Comparison of ENCODE assay signal across 17 cellular contexts in the genomic region with DNA sequence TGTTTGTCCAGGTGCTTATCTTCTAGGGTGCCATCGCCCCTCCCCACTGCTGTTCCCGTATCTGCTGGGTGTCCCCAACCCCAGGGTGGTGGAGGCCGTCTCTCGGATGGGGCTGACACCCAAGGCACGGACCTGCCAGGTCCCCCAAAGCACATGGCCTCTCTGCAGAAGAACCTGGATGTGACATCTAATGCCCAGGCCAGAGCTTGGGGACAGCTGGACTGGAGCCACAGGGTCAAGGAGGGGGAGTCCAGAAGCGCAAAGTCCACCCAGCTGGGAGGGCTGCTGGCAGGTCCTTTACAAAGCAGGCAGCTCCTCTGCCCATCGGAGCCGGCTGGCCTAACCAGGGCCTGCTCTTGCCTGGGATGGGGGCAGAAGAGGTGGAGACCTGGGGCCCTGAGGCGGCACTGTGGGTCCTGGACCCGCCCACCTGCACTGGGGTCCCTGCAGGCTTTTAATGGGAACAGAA. TPM values are rescaled to one million over a fixed set of nuclear protein-coding genes. Genes with fewer than 3 reads are reported as not detected.
A peak's percentile ranks its signal among the peaks of the same experiment; 100 is the strongest.
DNase-seq lines count a peak whose midpoint lies in the region; ATAC-seq, FAIRE-seq and TF ChIP-seq lines count a peak whose summit lies in the region.
"Had no signal": no experiment of that assay in that cellular context is flagged by ENCODE, and none has a peak within 500 bp of the region (broad histone marks: within the 10 kb centered on the region; RNA-seq: fewer than 3 reads in every experiment).

No MANE protein-coding gene starts in this region.

- POLR2A ChIA-PET in H1 (lab: Charles Lee; ENCODE audit: partially characterized antibody): interaction anchor here (0.7 kb wide), 1 partner anchor 10 kb away, joined by 3 read pairs; no protein-coding TSS in a partner anchor

- H3K9me3 ChIP-seq in heart left ventricle: no peaks in the 10 kb centered on the region
- H3K9me3 ChIP-seq in H1 (ENCODE audit: insufficient read depth in 2 of 2, low read depth in 1 of 2, low read length in 1 of 2): no peaks in the 10 kb centered on the region
- no peaks in the 10 kb centered on the region for H3K9me3 ChIP-seq in tibial artery

- 59 to 73% (median 66%) methylated on average over 6 to 10 of the region's 10 CpGs for WGBS in heart left ventricle, 4 donors
- WGBS in H1 (ENCODE audit: extremely low coverage in 1 of 2, insufficient coverage in 1 of 2, insufficient read length in 1 of 2, insufficient replicate concordance in 2 of 2, low coverage in 1 of 2, low lambda C conversion rate in 2 of 2, missing lambda C conversion rate in 1 of 2), 2 experiments: 90% methylated on average over 10 of the region's 10 CpGs; no CpG with 5 or more reads in 1 of the 2 experiments

- H3K27me3 ChIP-seq in heart left ventricle (peaks cover 0 to 24% (median 9%) of the 10 kb centered on the region in 9 donors), H1 (replicated peaks in 1 of 4; ENCODE audit: control insufficient read depth in 3 of 4, extremely low read depth in 1 of 4, insufficient read depth in 3 of 4, low read length in 3 of 4) (peaks cover 5 to 66% (median 40%) of the 10 kb centered on the region in 4 experiments), tibial artery (no peaks in the 10 kb centered on the region)

- no peak overlapping the region for H2AFZ ChIP-seq in H1 (ENCODE audit: low read length)

- H3K23ac ChIP-seq in H1 (ENCODE audit: insufficient read length): no peak overlapping the region

- H3K23me2 ChIP-seq in H1 (ENCODE audit: low read depth, low read length): no peaks in the 10 kb centered on the region; the same call in 1 of the 2 replicates

- H3K36me3 Mint-ChIP-seq in naive B cell: peaks cover 0 to 7% of the 10 kb centered on the region in 2 donors
- H3K36me3 Mint-ChIP-seq: activated CD8-positive, alpha-beta memory T cell treated with anti-CD3 and anti-CD28 coated beads, Interleukin-2, amount 10 ng/mL, durations not matched to agents 7 days and 5 days; immature natural killer cell had no signal

- peaks cover 0 to 7% (median 2%) of the 10 kb centered on the region in 7 donors for H3K9me3 Mint-ChIP-seq in naive B cell

- H3K18ac ChIP-seq in H1 (ENCODE audit: extremely low read depth, low read length): no peak overlapping the region

- H2AK5ac ChIP-seq in H1 (ENCODE audit: low read depth, low read length): no peak overlapping the region

- no peak for TF ChIP-seq POLR2A in heart left ventricle (IDR thresholded peaks at IDR 0.05)
- no peak for TF ChIP-seq POLR2A in H1 (IDR thresholded peaks at IDR 0.05; ENCODE audit: control extremely low read depth in 1 of 2, low read depth in 2 of 2, low read length in 2 of 2)

- H3K4me1 ChIP-seq in heart left ventricle (peaks cover 0 to 52% (median 16%) of the 10 kb centered on the region in 12 donors), H1 (replicated peaks in 1 of 4; ENCODE audit: control insufficient read depth in 3 of 4, insufficient read depth in 4 of 4, low read length in 3 of 4) (peaks cover 0 to 6% (median 0%) of the 10 kb centered on the region in 4 experiments; a peak in 1 of 7 replicates), tibial artery (peaks cover 0 to 39% (median 31%) of the 10 kb centered on the region in 4 donors)

- peaks cover 2 to 4% of the 10 kb centered on the region in 2 experiments for H4K20me1 ChIP-seq in H1 (replicated peaks in 1 of 2; ENCODE audit: control insufficient read depth in 1 of 2, insufficient read depth in 2 of 2, low read length in 2 of 2)

- FAIRE-seq in H1 (lab: Jason Lieb, UNC): no peak
- FAIRE-seq: GM18507 had no signal

- no peak overlapping the region for H3K14ac ChIP-seq in H1 (ENCODE audit: insufficient read length)

- peak overlapping the region; percentile 8 to 59; a peak in 1 of 4 replicates for H3K4me2 ChIP-seq in H1 (ENCODE audit: insufficient read depth in 1 of 2, low read depth in 2 of 2, low read length in 2 of 2)

- DNase-seq in heart left ventricle (peak in 1 of 5 donors; percentile 22), cardiac septum (ENCODE audit: low spot score) (no peak), H1 (ENCODE audit: low read depth in 1 of 2, low spot score in 2 of 2) (no peak), naive B cell (no peak), tibial artery (no peak), NCI-H1105 treated with DMSO at 0.1 percent for 48 hours (lab: John Stamatoyannopoulos, UW) (no peak)
- DNase-seq in stimulated activated CD4-positive, alpha-beta T cell treated with anti-CD3 and anti-CD28 coated beads, Interleukin-4, amount 100 ng/mL, for 4 hours: no peak
- DNase-seq in stimulated activated CD4-positive, alpha-beta T cell treated with anti-CD3 and anti-CD28 coated beads, Interleukin-2, amount 100 ng/mL, for 48 hours: no peak
- DNase-seq: activated CD8-positive, alpha-beta memory T cell treated with anti-CD3 and anti-CD28 coated beads, Interleukin-2, amount 10 ng/mL, durations not matched to agents 7 days and 5 days; activated naive CD4-positive, alpha-beta T cell treated with Interleukin-2 at 50 U/mL for 16 hours; COR-L47; foreskin fibroblast; immature natural killer cell; NCI-H2227 treated with DMSO at 0.1 percent for 48 hours; stimulated activated CD4-positive, alpha-beta T cell treated with anti-CD3 and anti-CD28 coated beads, Interleukin-4, amount 100 ng/mL, for 24 hours; WERI-Rb-1 had no signal

- no peak overlapping the region for H4K8ac ChIP-seq in H1 (ENCODE audit: extremely low read depth, insufficient read depth, low read length)

- H3K36me3 ChIP-seq in heart left ventricle (no peaks in the 10 kb centered on the region), H1 (ENCODE audit: control insufficient read depth in 2 of 4, insufficient read depth in 4 of 4, low read length in 3 of 4) (no peaks in the 10 kb centered on the region), tibial artery (no peaks in the 10 kb centered on the region)
- H3K36me3 ChIP-seq: WERI-Rb-1 had no signal

- peak overlapping the region in 1 of 6 donors; percentile 44 for H3K27ac Mint-ChIP-seq in naive B cell
- H3K27ac Mint-ChIP-seq: activated CD8-positive, alpha-beta memory T cell treated with anti-CD3 and anti-CD28 coated beads, Interleukin-2, amount 10 ng/mL, durations not matched to agents 7 days and 5 days; immature natural killer cell had no signal

- CTCF ChIA-PET in H1 (lab: Charles Lee; ENCODE audit: partially characterized antibody): interaction anchor here (1.0 to 3.0 kb wide), 4 partner anchors 10 to 144 kb away, joined by 3 to 10 read pairs (median 5); no protein-coding TSS in a partner anchor

- TF ChIP-seq EP300 in H1 (IDR thresholded peaks at IDR 0.05; ENCODE audit: borderline replicate concordance in 1 of 2, low read depth in 2 of 2, low read length in 2 of 2): no peak

- no peak overlapping the region for H2BK15ac ChIP-seq in H1 (ENCODE audit: low read length)

- peak overlapping the region in 1 of 12 donors; percentile 67 for H3K4me3 ChIP-seq in heart left ventricle
- H3K4me3 ChIP-seq in H1 (ENCODE audit: extremely low read depth in 1 of 4, insufficient read depth in 2 of 4, low read depth in 3 of 4, low read length in 4 of 4): 0 out of 8 replicates have a peak overlapping the region, but pooled peaks of 1 of the 4 experiments have one; percentile 52
- no peak overlapping the region for H3K4me3 ChIP-seq in tibial artery

- no peak overlapping the region for H3K56ac ChIP-seq in H1 (replicated peaks; ENCODE audit: insufficient read length, low read depth, low read length)

- H3K4me3 Mint-ChIP-seq in naive B cell: peak overlapping the region in 7 of 8 donors; percentile 34 to 84 (median 62)
- H3K4me3 Mint-ChIP-seq: activated CD8-positive, alpha-beta memory T cell treated with anti-CD3 and anti-CD28 coated beads, Interleukin-2, amount 10 ng/mL, durations not matched to agents 7 days and 5 days had no signal

- H3K79me2 ChIP-seq in H1 (ENCODE audit: control insufficient read depth in 1 of 2, insufficient read depth in 2 of 2, low read length in 2 of 2): no peaks in the 10 kb centered on the region

- no peak overlapping the region for H3K4ac ChIP-seq in H1 (replicated peaks; ENCODE audit: insufficient read length, low read depth, low read length)

- peaks cover 13 to 49% (median 48%) of the 10 kb centered on the region in 3 donors for H3K27me3 Mint-ChIP-seq in naive B cell

- H2BK5ac ChIP-seq in H1 (ENCODE audit: low read depth, low read length): no peak overlapping the region

- ATAC-seq in heart left ventricle: no peak
- ATAC-seq in naive B cell (ENCODE audit: low read depth in 2 of 2): no peak
- ATAC-seq: activated CD8-positive, alpha-beta memory T cell treated with anti-CD3 and anti-CD28 coated beads, Interleukin-2, amount 10 ng/mL, durations not matched to agents 7 days and 5 days had no signal

- H3K9ac ChIP-seq in H1 (replicated peaks in 1 of 4; ENCODE audit: extremely low read depth in 1 of 4, low read depth in 3 of 4, low read length in 3 of 4): no peak overlapping the region

- no peak overlapping the region for H4K5ac ChIP-seq in H1 (ENCODE audit: insufficient read length, low read depth, low read length)

- peak overlapping the region in 11 of 12 donors; percentile 27 to 98 (median 90) for H3K27ac ChIP-seq in heart left ventricle
- H3K27ac ChIP-seq in H1 (ENCODE audit: low read depth, low read length): no peak overlapping the region
- peak overlapping the region; percentile 55 to 75 for H3K27ac ChIP-seq in tibial artery
- H3K27ac ChIP-seq: WERI-Rb-1 had no signal

- H2BK20ac ChIP-seq in H1 (ENCODE audit: low read length): no peak overlapping the region

- TF ChIP-seq CTCF in heart left ventricle (IDR thresholded peaks at IDR 0.05) (no peak), H1 (IDR thresholded peaks at IDR 0.05; ENCODE audit: control extremely low read depth in 1 of 3, insufficient read depth in 1 of 3, low read depth in 1 of 3, low read length in 3 of 3) (no peak), tibial artery (IDR thresholded peaks at IDR 0.05) (no peak)

- no peak for TF ChIP-seq RAD21 in H1 (IDR thresholded peaks at IDR 0.05 in 1 of 2, conservative IDR thresholded peaks at IDR 0.05 in 1 of 2; ENCODE audit: low read depth in 2 of 2, low read length in 2 of 2)

- no peaks in the 10 kb centered on the region for H3K79me1 ChIP-seq in H1 (ENCODE audit: low read depth, low read length)

- no peak overlapping the region for H4K91ac ChIP-seq in H1 (replicated peaks; ENCODE audit: insufficient read length, low read length)

- no peak overlapping the region for H2BK12ac ChIP-seq in H1 (ENCODE audit: low read depth, low read length)

- intact Hi-C loops in heart left ventricle (cut with DNase I): loop anchor here in 3 of 10 donors (2.0 kb wide), 2 partner anchors 20 to 22 kb away; no protein-coding TSS in a partner anchor
- intact Hi-C loops in cardiac septum (cut with DNase I): no loop called here
- intact Hi-C loops in tibial artery (cut with DNase I; ENCODE audit: low total_unique reads): no loop called here

- peaks cover 0 to 4% (median 4%) of the 10 kb centered on the region in 3 donors for H3K4me1 Mint-ChIP-seq in naive B cell
- H3K4me1 Mint-ChIP-seq: activated CD8-positive, alpha-beta memory T cell treated with anti-CD3 and anti-CD28 coated beads, Interleukin-2, amount 10 ng/mL, durations not matched to agents 7 days and 5 days; immature natural killer cell had no signal

- H2BK120ac ChIP-seq in H1 (replicated peaks; ENCODE audit: low read depth, low read length): no peak overlapping the region

RNA-seq across cellular contexts. Expression of gene DOK7, which starts 0.8 kb away (rescaled TPM):
- total RNA-seq in heart left ventricle (10 to 100 TPM; 27.7 to 75.1 (median 39.7) TPM), cardiac septum (62.7 TPM)
- polyA plus RNA-seq in heart left ventricle (10 to 100 TPM; 59.1 to 89.5 TPM), H1 (2011; rRNA removed) (0.32 and 0.36 TPM in 2 replicates), naive B cell (ENCODE audit: low read depth in 6 of 6) (1 to 10 TPM; 1.8 to 6.0 (median 4.3) TPM)
- not detected in 2 replicates for total RNA-seq in H1 (2021; fragmentation: NEBNext Ultra II Directional; extraction: Animal tissue kit (Norgen Biotek cat#: 25700))
- 0.19 TPM for polyA plus RNA-seq in H1 (2011; cell fraction: cytosol; rRNA removed)
- polyA plus RNA-seq in H1 (2011; cell fraction: nucleus; rRNA removed): 0.27 TPM
- polyA plus RNA-seq in H1 (2012, experiment 1 of 2): 0.09 to 0.32 TPM (median 0.25 TPM) in 3 of 4 replicates, not detected in the other
- polyA plus RNA-seq in H1 (2012, experiment 2 of 2): 0.09 TPM
- 0.14 TPM for polyA plus RNA-seq in H1 (2013, experiment 1 of 2)
- 0.13 TPM for polyA plus RNA-seq in H1 (2013, experiment 2 of 2)
- polyA minus RNA-seq in H1 (2011; rRNA and poly(A)+ RNA removed): not detected in 2 replicates
- not detected for polyA minus RNA-seq in H1 (2011; cell fraction: cytosol; rRNA and poly(A)+ RNA removed)
- polyA minus RNA-seq in H1 (2011; cell fraction: nucleus; rRNA and poly(A)+ RNA removed): not detected
- total RNA-seq: activated CD8-positive, alpha-beta memory T cell treated with anti-CD3 and anti-CD28 coated beads, Interleukin-2, amount 10 ng/mL, durations not matched to agents 7 days and 5 days had no signal

RNA-seq across cellular contexts. Expression of gene HGFAC, which starts 20.6 kb away (rescaled TPM):
- total RNA-seq in heart left ventricle (under 1 TPM in 5 of 9 donors, not detected in 4; 0.19 to 0.65 (median 0.47) TPM), cardiac septum (0.38 TPM)
- polyA plus RNA-seq in heart left ventricle (under 1 TPM; 0.11 to 0.73 TPM), H1 (2011; rRNA removed) (0.14 and 0.35 TPM in 2 replicates), naive B cell (ENCODE audit: low read depth in 6 of 6) (not detected)
- total RNA-seq in H1 (2021; fragmentation: NEBNext Ultra II Directional; extraction: Animal tissue kit (Norgen Biotek cat#: 25700)): 0.15 TPM in 1 of 2 replicates, not detected in the other
- 0.34 TPM for polyA plus RNA-seq in H1 (2011; cell fraction: cytosol; rRNA removed)
- polyA plus RNA-seq in H1 (2011; cell fraction: nucleus; rRNA removed): 2.4 TPM
- 0.60 TPM in 1 of 4 replicates, not detected in the others for polyA plus RNA-seq in H1 (2012, experiment 1 of 2)
- polyA plus RNA-seq in H1 (2012, experiment 2 of 2): not detected
- polyA plus RNA-seq in H1 (2013, experiment 1 of 2): 0.10 TPM
- 0.07 TPM for polyA plus RNA-seq in H1 (2013, experiment 2 of 2)
- not detected in 2 replicates for polyA minus RNA-seq in H1 (2011; rRNA and poly(A)+ RNA removed)
- polyA minus RNA-seq in H1 (2011; cell fraction: cytosol; rRNA and poly(A)+ RNA removed): not detected
- not detected for polyA minus RNA-seq in H1 (2011; cell fraction: nucleus; rRNA and poly(A)+ RNA removed)
- total RNA-seq: activated CD8-positive, alpha-beta memory T cell treated with anti-CD3 and anti-CD28 coated beads, Interleukin-2, amount 10 ng/mL, durations not matched to agents 7 days and 5 days had no signal
- polyA plus RNA-seq: immature natural killer cell had no signal

Comparison
In these comparisons a context has a peak if more than half of its experiments do, and no peak if none do; other contexts are left out.
1. RNA of gene DOK7, which starts 0.8 kb away (total RNA-seq): 62.7 TPM in cardiac septum (single experiment) and 27.7 to 75.1 TPM in heart left ventricle; not detected in H1; every median in the first group is over 10 times any median in the second.